35 cellular contexts compared by ENCODE assay signal in genomic region chr1:2070016-2070415, GRCh38. TPM values are rescaled to one million over a fixed set of nuclear protein-coding genes. Genes with fewer than 3 reads are reported as not detected.
"Had no signal": no experiment of that assay in that cellular context is flagged by ENCODE, and none has a peak within 500 bp of the region (broad histone marks: within the 10 kb centered on the region; RNA-seq: fewer than 3 reads in every experiment).

No MANE protein-coding gene starts in this region.

- H3K9me3 ChIP-seq: ascending aorta had no signal

- H3K9me3 Mint-ChIP-seq: activated CD4-positive, alpha-beta T cell treated with anti-CD3 and anti-CD28 coated beads, Interleukin-2, amount 10 ng/mL, durations not matched to agents 24 days and 14 days; activated naive CD4-positive, alpha-beta T cell treated with anti-CD3 and anti-CD28 coated beads, Interleukin-2, amount 50 U/mL, for 24 hours; activated T-cell treated with anti-CD3 and anti-CD28 coated beads, Interleukin-2, amount 50 U/mL, for 4 hours; activated T-helper 2 cell treated with anti-CD3 and anti-CD28 coated beads, Interferon-gamma antibody, Interleukin-2, Interleukin-4, amounts not matched to agents 10 μg/mL and 5 μg/mL and 100 μg/mL, durations not matched to agents 14 hours and 24 hours and 36 hours; T-helper 2 cell treated with Interferon-gamma antibody and Interleukin-4, amounts not matched to agents 5 μg/mL and 100 μg/mL, for 36 hours had no signal

- H3K4me3 ChIP-seq: ascending aorta, cardiac muscle cell had no signal

- H3K27ac Mint-ChIP-seq: activated B cell treated with CpG ODN at 0.5 μM for 24 hours; activated CD4-positive, alpha-beta memory T cell treated with anti-CD3 and anti-CD28 coated beads for 36 hours; activated CD4-positive, alpha-beta T cell treated with anti-CD3 and anti-CD28 coated beads, Interleukin-2, amount 10 ng/mL, durations not matched to agents 24 days and 14 days; activated CD8-positive, alpha-beta T cell treated with anti-CD3 and anti-CD28 coated beads for 36 hours; activated naive CD4-positive, alpha-beta T cell treated with anti-CD3 and anti-CD28 coated beads, Interleukin-2, amount 10 ng/mL, durations not matched to agents 7 days and 5 days; activated naive CD4-positive, alpha-beta T cell treated with anti-CD3 and anti-CD28 coated beads, Interleukin-2, amount 50 U/mL, for 24 hours; activated naive CD8-positive, alpha-beta T cell; activated naive CD8-positive, alpha-beta T cell treated with anti-CD3 and anti-CD28 coated beads, Interleukin-2, amount 10 ng/mL, durations not matched to agents 7 days and 5 days; activated naive CD8-positive, alpha-beta T cell treated with anti-CD3 and anti-CD28 coated beads, Interleukin-2, amount 50 U/mL, for 24 hours; activated T-helper 2 cell treated with anti-CD3 and anti-CD28 coated beads, Interferon-gamma antibody, Interleukin-2, Interleukin-4, amounts not matched to agents 10 μg/mL and 5 μg/mL and 100 μg/mL, durations not matched to agents 14 hours and 24 hours and 36 hours; brain; T-helper 1 cell treated with Interleukin-12 subunit alpha and Interleukin-12 subunit beta and Interleukin-4 antibody, amounts not matched to agents 30 μg/mL and 1 μg/mL, for 36 hours; T-helper 2 cell treated with Interferon-gamma antibody and Interleukin-4, amounts not matched to agents 5 μg/mL and 100 μg/mL, for 36 hours had no signal

- DNase-seq: activated B cell treated with CpG ODN at 0.5 μM for 24 hours; activated CD4-positive, alpha-beta memory T cell treated with anti-CD3 and anti-CD28 coated beads for 36 hours; activated CD4-positive, alpha-beta T cell treated with anti-CD3 and anti-CD28 coated beads for 4 hours; activated CD4-positive, alpha-beta T cell treated with anti-CD3 and anti-CD28 coated beads, Interleukin-2, amount 10 ng/mL, durations not matched to agents 24 days and 14 days; activated CD4-positive, alpha-beta T cell treated with anti-CD3 and anti-CD28 coated beads, Interleukin-2, amount 50 U/mL, for 1 hour; activated CD4-positive, alpha-beta T cell treated with anti-CD3 and anti-CD28 coated beads, Interleukin-2, amount 50 U/mL, for 4 hours; activated CD4-positive, CD25-positive, alpha-beta regulatory T cell treated with anti-CD3 and anti-CD28 coated beads, Interleukin-2, amount 50 U/mL, for 72 hours; activated CD8-positive, alpha-beta memory T cell treated with anti-CD3 and anti-CD28 coated beads, Interleukin-2, amount 50 U/mL, for 4 hours; activated CD8-positive, alpha-beta T cell treated with anti-CD3 and anti-CD28 coated beads for 36 hours; activated effector memory CD4-positive, alpha-beta T cell treated with Interleukin-2 at 50 U/mL for 16 hours; activated gamma-delta T cell; activated naive CD4-positive, alpha-beta T cell treated with anti-CD3 and anti-CD28 coated beads, Interleukin-2, amount 10 ng/mL, durations not matched to agents 7 days and 5 days; activated naive CD4-positive, alpha-beta T cell treated with Interleukin-2 at 50 U/mL for 16 hours; activated naive CD8-positive, alpha-beta T cell treated with anti-CD3 and anti-CD28 coated beads, Interleukin-2, amount 10 ng/mL, durations not matched to agents 7 days and 5 days; activated naive CD8-positive, alpha-beta T cell treated with anti-CD3 and anti-CD28 coated beads, Interleukin-2, amount 50 U/mL, for 24 hours; activated T-cell treated with anti-CD3 and anti-CD28 coated beads for 4 hours; activated T-cell treated with anti-CD3 and anti-CD28 coated beads, Interleukin-2, amount 50 U/mL, for 1 hour; activated T-cell treated with anti-CD3 and anti-CD28 coated beads, Interleukin-2, amount 50 U/mL, for 4 hours; amygdala; anterior cingulate cortex; central memory CD4-positive, alpha-beta T cell; T-helper 1 cell; T-helper 2 cell; T-helper 9 cell had no signal

- H3K4me1 ChIP-seq: ascending aorta had no signal

- H3K36me3 ChIP-seq: ascending aorta had no signal

- H3K27me3 ChIP-seq: ascending aorta, cardiac muscle cell had no signal

- H3K27ac ChIP-seq: ascending aorta, cardiac muscle cell, VCaP had no signal

- ATAC-seq: activated CD8-positive, alpha-beta T cell treated with anti-CD3 and anti-CD28 coated beads for 36 hours; activated naive CD8-positive, alpha-beta T cell treated with anti-CD3 and anti-CD28 coated beads, Interleukin-2, amount 50 U/mL, for 24 hours; activated T-cell treated with anti-CD3 and anti-CD28 coated beads, Interleukin-2, amount 50 U/mL, for 4 hours had no signal

- H3K4me3 Mint-ChIP-seq: activated B cell treated with CpG ODN at 0.5 μM for 24 hours; activated CD4-positive, alpha-beta memory T cell treated with anti-CD3 and anti-CD28 coated beads for 36 hours; activated CD4-positive, alpha-beta T cell treated with anti-CD3 and anti-CD28 coated beads, Interleukin-2, amount 10 ng/mL, durations not matched to agents 24 days and 14 days; activated CD8-positive, alpha-beta T cell treated with anti-CD3 and anti-CD28 coated beads for 36 hours; activated naive CD4-positive, alpha-beta T cell treated with anti-CD3 and anti-CD28 coated beads, Interleukin-2, amount 10 ng/mL, durations not matched to agents 7 days and 5 days; activated naive CD4-positive, alpha-beta T cell treated with anti-CD3 and anti-CD28 coated beads, Interleukin-2, amount 50 U/mL, for 24 hours; activated naive CD8-positive, alpha-beta T cell; activated naive CD8-positive, alpha-beta T cell treated with anti-CD3 and anti-CD28 coated beads, Interleukin-2, amount 10 ng/mL, durations not matched to agents 7 days and 5 days; activated naive CD8-positive, alpha-beta T cell treated with anti-CD3 and anti-CD28 coated beads, Interleukin-2, amount 50 U/mL, for 24 hours; activated T-cell treated with anti-CD3 and anti-CD28 coated beads, Interleukin-2, amount 50 U/mL, for 4 hours; brain; T-helper 1 cell treated with Interleukin-12 subunit alpha and Interleukin-12 subunit beta and Interleukin-4 antibody, amounts not matched to agents 30 μg/mL and 1 μg/mL, for 36 hours; T-helper 2 cell treated with Interferon-gamma antibody and Interleukin-4, amounts not matched to agents 5 μg/mL and 100 μg/mL, for 36 hours had no signal

- H3K27me3 Mint-ChIP-seq: activated B cell treated with CpG ODN at 0.5 μM for 24 hours; activated CD4-positive, alpha-beta memory T cell treated with anti-CD3 and anti-CD28 coated beads for 36 hours; activated CD4-positive, alpha-beta T cell treated with anti-CD3 and anti-CD28 coated beads, Interleukin-2, amount 10 ng/mL, durations not matched to agents 24 days and 14 days; activated CD8-positive, alpha-beta T cell treated with anti-CD3 and anti-CD28 coated beads for 36 hours; activated naive CD4-positive, alpha-beta T cell treated with anti-CD3 and anti-CD28 coated beads, Interleukin-2, amount 10 ng/mL, durations not matched to agents 7 days and 5 days; activated naive CD4-positive, alpha-beta T cell treated with anti-CD3 and anti-CD28 coated beads, Interleukin-2, amount 50 U/mL, for 24 hours; activated naive CD8-positive, alpha-beta T cell; activated naive CD8-positive, alpha-beta T cell treated with anti-CD3 and anti-CD28 coated beads, Interleukin-2, amount 10 ng/mL, durations not matched to agents 7 days and 5 days; activated naive CD8-positive, alpha-beta T cell treated with anti-CD3 and anti-CD28 coated beads, Interleukin-2, amount 50 U/mL, for 24 hours had no signal

- H3K4me1 Mint-ChIP-seq: activated B cell treated with CpG ODN at 0.5 μM for 24 hours; activated CD4-positive, alpha-beta T cell treated with anti-CD3 and anti-CD28 coated beads, Interleukin-2, amount 10 ng/mL, durations not matched to agents 24 days and 14 days; activated naive CD4-positive, alpha-beta T cell treated with anti-CD3 and anti-CD28 coated beads, Interleukin-2, amount 10 ng/mL, durations not matched to agents 7 days and 5 days; activated naive CD8-positive, alpha-beta T cell treated with anti-CD3 and anti-CD28 coated beads, Interleukin-2, amount 10 ng/mL, durations not matched to agents 7 days and 5 days had no signal

- H3K36me3 Mint-ChIP-seq: activated naive CD4-positive, alpha-beta T cell treated with anti-CD3 and anti-CD28 coated beads, Interleukin-2, amount 10 ng/mL, durations not matched to agents 7 days and 5 days had no signal

RNA-seq across cellular contexts. Expression of gene GABRD, which starts 50.9 kb away (rescaled TPM):
- total RNA-seq: activated B cell treated with CpG ODN at 0.5 μM for 24 hours; activated CD4-positive, alpha-beta memory T cell treated with anti-CD3 and anti-CD28 coated beads for 36 hours; activated CD4-positive, alpha-beta T cell treated with anti-CD3 and anti-CD28 coated beads, Interleukin-2, amount 10 ng/mL, durations not matched to agents 24 days and 14 days; activated CD8-positive, alpha-beta memory T cell treated with anti-CD3 and anti-CD28 coated beads for 36 hours; activated CD8-positive, alpha-beta T cell treated with anti-CD3 and anti-CD28 coated beads for 36 hours; activated naive CD8-positive, alpha-beta T cell treated with anti-CD3 and anti-CD28 coated beads, Interleukin-2, amount 10 ng/mL, durations not matched to agents 7 days and 5 days; activated T-cell treated with anti-CD3 and anti-CD28 coated beads, Interleukin-2, amount 50 U/mL, for 4 hours; activated T-helper 2 cell treated with anti-CD3 and anti-CD28 coated beads, Interferon-gamma antibody, Interleukin-2, Interleukin-4, amounts not matched to agents 10 μg/mL and 5 μg/mL and 100 μg/mL, durations not matched to agents 14 hours and 24 hours and 36 hours; ascending aorta; bronchial epithelial cell; cardiac muscle cell had no signal
- polyA plus RNA-seq: cardiac muscle cell had no signal
